Comparison of ENCODE assay signal across 8 cellular contexts in genomic region chr16:1959269-1960039, GRCh38. TPM values are rescaled to one million over a fixed set of nuclear protein-coding genes. Genes with fewer than 3 reads are reported as not detected.
DNase-seq lines count a peak whose midpoint lies in the region; ATAC-seq and TF ChIP-seq lines count a peak whose summit lies in the region.

TSS of gene NDUFB10 (plus strand) at chr16:1959538. CDS start at chr16:1959625, 87 bp downstream.

- POLR2A ChIA-PET in activated CD4-positive, alpha-beta T cell treated with anti-CD3 and anti-CD28 coated beads for 36 hours (lab: Charles Lee) = interaction anchor here (1.4 to 2.5 kb wide), 2 partner anchors 12 to 196 kb away, joined by 5 to 14 read pairs; partner anchors contain the start of genes TBL3 and TRAF7

- ATAC-seq in GM18870 (IDR thresholded peaks at IDR 0.05; ENCODE audit: unreplicated experiment) (peak; percentile 41), HG03159 (IDR thresholded peaks at IDR 0.05; ENCODE audit: unreplicated experiment) (peak; percentile 63)
- peak; percentile 77 for ATAC-seq in activated CD4-positive, alpha-beta T cell treated with anti-CD3 and anti-CD28 coated beads for 36 hours

- H3K36me3 Mint-ChIP-seq in activated CD4-positive, alpha-beta T cell treated with anti-CD3 and anti-CD28 coated beads for 36 hours (ENCODE audit: low read depth) = peaks cover 36% of the 10 kb centered on the region

- CTCF ChIA-PET in activated CD4-positive, alpha-beta T cell treated with anti-CD3 and anti-CD28 coated beads for 36 hours (lab: Charles Lee) = interaction anchor here (0.6 kb wide), 1 partner anchor 17 kb away, joined by 3 read pairs; the partner anchor contains the start of gene MSRB1

- H3K27ac Mint-ChIP-seq in activated CD4-positive, alpha-beta T cell treated with anti-CD3 and anti-CD28 coated beads for 36 hours = peak within 1 kb of the TSS; percentile 95

- TF ChIP-seq CTCF in AG09309 (IDR thresholded peaks at IDR 0.05; ENCODE audit: control insufficient read depth, insufficient read depth, low read depth, low read length, missing control alignments) = peak; percentile 35

- peaks cover 34% of the 10 kb centered on the region for H3K4me1 Mint-ChIP-seq in activated CD4-positive, alpha-beta T cell treated with anti-CD3 and anti-CD28 coated beads for 36 hours

- intact Hi-C loops in activated CD4-positive, alpha-beta T cell treated with anti-CD3 and anti-CD28 coated beads for 36 hours (cut with DNase I, micrococcal nuclease) = loop anchor here (1.0 to 5.0 kb wide), 8 partner anchors 16 to 1291 kb away; partner anchors contain the start of genes MSRB1 (in 2 of the 2), TRAF7 (in 2 of the 2), EME2 (in 1 of the 2) and MRPS34 (in 1 of the 2)

- DNase-seq in AG09309 (ENCODE audit: low read depth) (peak; percentile 47), NCI-H345 treated with DMSO at 0.1 percent for 48 hours (lab: John Stamatoyannopoulos, UW; ENCODE audit: unreplicated experiment) (peak; percentile 70), left kidney (ENCODE audit: low read depth, low spot score) (peak; percentile 94)
- DNase-seq in activated CD4-positive, alpha-beta T cell treated with anti-CD3 and anti-CD28 coated beads for 36 hours = peak; percentile 96
- DNase-seq in stimulated activated CD4-positive, alpha-beta T cell treated with anti-CD3 and anti-CD28 coated beads, Interleukin-2, amount 100 ng/mL, for 4 hours (ENCODE audit: low read depth) = peak; percentile 86

- no peaks in the 10 kb centered on the region for H3K9me3 Mint-ChIP-seq in activated CD4-positive, alpha-beta T cell treated with anti-CD3 and anti-CD28 coated beads for 36 hours (ENCODE audit: low read depth)

- H3K27me3 Mint-ChIP-seq in activated CD4-positive, alpha-beta T cell treated with anti-CD3 and anti-CD28 coated beads for 36 hours = no peaks in the 10 kb centered on the region

- H3K27ac ChIP-seq in cingulate gyrus (ENCODE audit: low read depth, low read length) = peak within 1 kb of the TSS; percentile 92

- peak within 1 kb of the TSS; percentile 81 for H3K4me3 ChIP-seq in AG09309 (ENCODE audit: control insufficient read depth, low read depth, low read length)

- H3K4me3 Mint-ChIP-seq in activated CD4-positive, alpha-beta T cell treated with anti-CD3 and anti-CD28 coated beads for 36 hours = peak within 1 kb of the TSS; percentile 96

RNA-seq across cellular contexts. Expression of gene NDUFB10, which starts in this region (rescaled TPM):
- 100 to 1,000 TPM; 113 to 118 TPM for total RNA-seq in activated CD4-positive, alpha-beta T cell treated with anti-CD3 and anti-CD28 coated beads for 36 hours

Comparison
In these comparisons a context has a peak if more than half of its experiments do, and no peak if none do; other contexts are left out.
1. Peak in every context shown above with its lines: DNase-seq, ATAC-seq, H3K4me3 ChIP-seq and H3K27ac ChIP-seq.